In genomic region chr9:126613656-126614055, GRCh38 we compare ENCODE assay signal across 1 cellular context.
TF ChIP-seq lines count a peak whose summit lies in the region.

Gene LMX1B (plus strand): TSS chr9:126613928. CDS start chr9:126614450, 522 bp downstream.

TF ChIP-seq in HEK293, 187 proteins besides CTCF, POLR2A, EP300 and RAD21 (continued from another document and continues in another):
- TF ChIP-seq, protein P1, sequence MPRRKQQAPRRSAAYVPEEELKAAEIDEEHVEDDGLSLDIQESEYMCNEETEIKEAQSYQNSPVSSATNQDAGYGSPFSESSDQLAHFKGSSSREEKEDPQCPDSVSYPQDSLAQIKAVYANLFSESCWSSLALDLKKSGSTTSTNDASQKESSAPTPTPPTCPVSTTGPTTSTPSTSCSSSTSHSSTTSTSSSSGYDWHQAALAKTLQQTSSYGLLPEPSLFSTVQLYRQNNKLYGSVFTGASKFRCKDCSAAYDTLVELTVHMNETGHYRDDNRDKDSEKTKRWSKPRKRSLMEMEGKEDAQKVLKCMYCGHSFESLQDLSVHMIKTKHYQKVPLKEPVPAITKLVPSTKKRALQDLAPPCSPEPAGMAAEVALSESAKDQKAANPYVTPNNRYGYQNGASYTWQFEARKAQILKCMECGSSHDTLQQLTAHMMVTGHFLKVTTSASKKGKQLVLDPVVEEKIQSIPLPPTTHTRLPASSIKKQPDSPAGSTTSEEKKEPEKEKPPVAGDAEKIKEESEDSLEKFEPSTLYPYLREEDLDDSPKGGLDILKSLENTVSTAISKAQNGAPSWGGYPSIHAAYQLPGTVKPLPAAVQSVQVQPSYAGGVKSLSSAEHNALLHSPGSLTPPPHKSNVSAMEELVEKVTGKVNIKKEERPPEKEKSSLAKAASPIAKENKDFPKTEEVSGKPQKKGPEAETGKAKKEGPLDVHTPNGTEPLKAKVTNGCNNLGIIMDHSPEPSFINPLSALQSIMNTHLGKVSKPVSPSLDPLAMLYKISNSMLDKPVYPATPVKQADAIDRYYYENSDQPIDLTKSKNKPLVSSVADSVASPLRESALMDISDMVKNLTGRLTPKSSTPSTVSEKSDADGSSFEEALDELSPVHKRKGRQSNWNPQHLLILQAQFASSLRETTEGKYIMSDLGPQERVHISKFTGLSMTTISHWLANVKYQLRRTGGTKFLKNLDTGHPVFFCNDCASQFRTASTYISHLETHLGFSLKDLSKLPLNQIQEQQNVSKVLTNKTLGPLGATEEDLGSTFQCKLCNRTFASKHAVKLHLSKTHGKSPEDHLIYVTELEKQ (tag by site-specific recombination; IDR thresholded peaks at IDR 0.05; ENCODE audit: borderline replicate concordance): peak; percentile 74
- TF ChIP-seq ZNF24 (tag by site-specific recombination; IDR thresholded peaks at IDR 0.05): no peak
- TF ChIP-seq, protein P2, sequence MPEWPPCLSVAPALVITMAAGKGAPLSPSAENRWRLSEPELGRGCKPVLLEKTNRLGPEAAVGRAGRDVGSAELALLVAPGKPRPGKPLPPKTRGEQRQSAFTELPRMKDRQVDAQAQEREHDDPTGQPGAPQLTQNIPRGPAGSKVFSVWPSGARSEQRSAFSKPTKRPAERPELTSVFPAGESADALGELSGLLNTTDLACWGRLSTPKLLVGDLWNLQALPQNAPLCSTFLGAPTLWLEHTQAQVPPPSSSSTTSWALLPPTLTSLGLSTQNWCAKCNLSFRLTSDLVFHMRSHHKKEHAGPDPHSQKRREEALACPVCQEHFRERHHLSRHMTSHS (tag by site-specific recombination; IDR thresholded peaks at IDR 0.05): no peak
- no peak for TF ChIP-seq ZNF629 (tag by site-specific recombination; IDR thresholded peaks at IDR 0.05)
- TF ChIP-seq, protein P3, sequence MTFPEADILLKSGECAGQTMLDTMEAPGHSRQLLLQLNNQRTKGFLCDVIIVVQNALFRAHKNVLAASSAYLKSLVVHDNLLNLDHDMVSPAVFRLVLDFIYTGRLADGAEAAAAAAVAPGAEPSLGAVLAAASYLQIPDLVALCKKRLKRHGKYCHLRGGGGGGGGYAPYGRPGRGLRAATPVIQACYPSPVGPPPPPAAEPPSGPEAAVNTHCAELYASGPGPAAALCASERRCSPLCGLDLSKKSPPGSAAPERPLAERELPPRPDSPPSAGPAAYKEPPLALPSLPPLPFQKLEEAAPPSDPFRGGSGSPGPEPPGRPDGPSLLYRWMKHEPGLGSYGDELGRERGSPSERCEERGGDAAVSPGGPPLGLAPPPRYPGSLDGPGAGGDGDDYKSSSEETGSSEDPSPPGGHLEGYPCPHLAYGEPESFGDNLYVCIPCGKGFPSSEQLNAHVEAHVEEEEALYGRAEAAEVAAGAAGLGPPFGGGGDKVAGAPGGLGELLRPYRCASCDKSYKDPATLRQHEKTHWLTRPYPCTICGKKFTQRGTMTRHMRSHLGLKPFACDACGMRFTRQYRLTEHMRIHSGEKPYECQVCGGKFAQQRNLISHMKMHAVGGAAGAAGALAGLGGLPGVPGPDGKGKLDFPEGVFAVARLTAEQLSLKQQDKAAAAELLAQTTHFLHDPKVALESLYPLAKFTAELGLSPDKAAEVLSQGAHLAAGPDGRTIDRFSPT (tag by site-specific recombination; IDR thresholded peaks at IDR 0.05): no peak
- TF ChIP-seq WT1 (tag by site-specific recombination; IDR thresholded peaks at IDR 0.05): peak; percentile 53; the same call in 1 of the 2 replicates
- TF ChIP-seq ZIC2 (tag by site-specific recombination; IDR thresholded peaks at IDR 0.05): peak; percentile 44
- TF ChIP-seq ZBTB49 (tag by site-specific recombination; IDR thresholded peaks at IDR 0.05; ENCODE audit: low read depth): no peak
- no peak for TF ChIP-seq ZNF501 (tag by site-specific recombination; IDR thresholded peaks at IDR 0.05)
- TF ChIP-seq ZNF37A (tag by site-specific recombination; IDR thresholded peaks at IDR 0.05): no peak
- TF ChIP-seq ZBTB11 (tag by site-specific recombination; conservative IDR thresholded peaks at IDR 0.05; ENCODE audit: low read depth): no peak
- no peak for TF ChIP-seq ZNF48 (tag by site-specific recombination; IDR thresholded peaks at IDR 0.05)
- TF ChIP-seq GLI4 (tag by site-specific recombination; IDR thresholded peaks at IDR 0.05): no peak
- TF ChIP-seq TCF7L2 (IDR thresholded peaks at IDR 0.05; ENCODE audit: borderline replicate concordance, low read depth, low read length): no peak
- TF ChIP-seq PRDM6 (tag by site-specific recombination; IDR thresholded peaks at IDR 0.05): no peak
- TF ChIP-seq ZNF266 (tag by site-specific recombination; IDR thresholded peaks at IDR 0.05; ENCODE audit: low read depth): no peak
- no peak for TF ChIP-seq ZNF324 (tag by site-specific recombination; IDR thresholded peaks at IDR 0.05)
- TF ChIP-seq SP3 (tag by site-specific recombination; IDR thresholded peaks at IDR 0.05): no peak
- TF ChIP-seq, protein P4, sequence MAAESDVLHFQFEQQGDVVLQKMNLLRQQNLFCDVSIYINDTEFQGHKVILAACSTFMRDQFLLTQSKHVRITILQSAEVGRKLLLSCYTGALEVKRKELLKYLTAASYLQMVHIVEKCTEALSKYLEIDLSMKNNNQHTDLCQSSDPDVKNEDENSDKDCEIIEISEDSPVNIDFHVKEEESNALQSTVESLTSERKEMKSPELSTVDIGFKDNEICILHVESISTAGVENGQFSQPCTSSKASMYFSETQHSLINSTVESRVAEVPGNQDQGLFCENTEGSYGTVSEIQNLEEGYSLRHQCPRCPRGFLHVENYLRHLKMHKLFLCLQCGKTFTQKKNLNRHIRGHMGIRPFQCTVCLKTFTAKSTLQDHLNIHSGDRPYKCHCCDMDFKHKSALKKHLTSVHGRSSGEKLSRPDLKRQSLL (tag by site-specific recombination; IDR thresholded peaks at IDR 0.05): peak; percentile 26; the same call in 1 of the 2 replicates
- peak; percentile 61; the same call in 1 of the 2 replicates for TF ChIP-seq KLF9 (tag by site-specific recombination; IDR thresholded peaks at IDR 0.05; ENCODE audit: low read depth)
- peak; percentile 83; the same call in 1 of the 2 replicates for TF ChIP-seq KLF17 (tag by site-specific recombination; IDR thresholded peaks at IDR 0.05)
- TF ChIP-seq ZNF654 (tag by site-specific recombination; IDR thresholded peaks at IDR 0.05; ENCODE audit: low read depth): no peak
- TF ChIP-seq ZNF704 (tag by site-specific recombination; IDR thresholded peaks at IDR 0.05): no peak
- TF ChIP-seq, protein P5, sequence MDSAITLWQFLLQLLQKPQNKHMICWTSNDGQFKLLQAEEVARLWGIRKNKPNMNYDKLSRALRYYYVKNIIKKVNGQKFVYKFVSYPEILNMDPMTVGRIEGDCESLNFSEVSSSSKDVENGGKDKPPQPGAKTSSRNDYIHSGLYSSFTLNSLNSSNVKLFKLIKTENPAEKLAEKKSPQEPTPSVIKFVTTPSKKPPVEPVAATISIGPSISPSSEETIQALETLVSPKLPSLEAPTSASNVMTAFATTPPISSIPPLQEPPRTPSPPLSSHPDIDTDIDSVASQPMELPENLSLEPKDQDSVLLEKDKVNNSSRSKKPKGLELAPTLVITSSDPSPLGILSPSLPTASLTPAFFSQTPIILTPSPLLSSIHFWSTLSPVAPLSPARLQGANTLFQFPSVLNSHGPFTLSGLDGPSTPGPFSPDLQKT (IDR thresholded peaks at IDR 0.05; ENCODE audit: borderline replicate concordance, low read depth, low read length): no peak
- TF ChIP-seq ZNF560 (tag by site-specific recombination; IDR thresholded peaks at IDR 0.05; ENCODE audit: borderline replicate concordance): no peak
- TF ChIP-seq ZNF223 (tag by site-specific recombination; IDR thresholded peaks at IDR 0.05): no peak
- no peak for TF ChIP-seq ZNF335 (tag by site-specific recombination; conservative IDR thresholded peaks at IDR 0.05)
- no peak for TF ChIP-seq KLF10 (tag by site-specific recombination; IDR thresholded peaks at IDR 0.05)
- peak; percentile 37 for TF ChIP-seq SP2 (tag by site-specific recombination; IDR thresholded peaks at IDR 0.05)
- TF ChIP-seq, protein P6, sequence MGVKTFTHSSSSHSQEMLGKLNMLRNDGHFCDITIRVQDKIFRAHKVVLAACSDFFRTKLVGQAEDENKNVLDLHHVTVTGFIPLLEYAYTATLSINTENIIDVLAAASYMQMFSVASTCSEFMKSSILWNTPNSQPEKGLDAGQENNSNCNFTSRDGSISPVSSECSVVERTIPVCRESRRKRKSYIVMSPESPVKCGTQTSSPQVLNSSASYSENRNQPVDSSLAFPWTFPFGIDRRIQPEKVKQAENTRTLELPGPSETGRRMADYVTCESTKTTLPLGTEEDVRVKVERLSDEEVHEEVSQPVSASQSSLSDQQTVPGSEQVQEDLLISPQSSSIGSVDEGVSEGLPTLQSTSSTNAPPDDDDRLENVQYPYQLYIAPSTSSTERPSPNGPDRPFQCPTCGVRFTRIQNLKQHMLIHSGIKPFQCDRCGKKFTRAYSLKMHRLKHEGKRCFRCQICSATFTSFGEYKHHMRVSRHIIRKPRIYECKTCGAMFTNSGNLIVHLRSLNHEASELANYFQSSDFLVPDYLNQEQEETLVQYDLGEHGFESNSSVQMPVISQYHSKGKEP (tag by site-specific recombination; IDR thresholded peaks at IDR 0.05): peak; percentile 41; the same call in 1 of the 2 replicates
- no peak for TF ChIP-seq ZNF274 (IDR thresholded peaks at IDR 0.05; ENCODE audit: low read length)
- TF ChIP-seq ZNF274 (tag by site-specific recombination; IDR thresholded peaks at IDR 0.05; ENCODE audit: borderline replicate concordance): no peak
- no peak for TF ChIP-seq ZNF837 (tag by site-specific recombination; IDR thresholded peaks at IDR 0.05)
- TF ChIP-seq ZNF548 (tag by site-specific recombination; IDR thresholded peaks at IDR 0.05): no peak
- TF ChIP-seq, protein P7, sequence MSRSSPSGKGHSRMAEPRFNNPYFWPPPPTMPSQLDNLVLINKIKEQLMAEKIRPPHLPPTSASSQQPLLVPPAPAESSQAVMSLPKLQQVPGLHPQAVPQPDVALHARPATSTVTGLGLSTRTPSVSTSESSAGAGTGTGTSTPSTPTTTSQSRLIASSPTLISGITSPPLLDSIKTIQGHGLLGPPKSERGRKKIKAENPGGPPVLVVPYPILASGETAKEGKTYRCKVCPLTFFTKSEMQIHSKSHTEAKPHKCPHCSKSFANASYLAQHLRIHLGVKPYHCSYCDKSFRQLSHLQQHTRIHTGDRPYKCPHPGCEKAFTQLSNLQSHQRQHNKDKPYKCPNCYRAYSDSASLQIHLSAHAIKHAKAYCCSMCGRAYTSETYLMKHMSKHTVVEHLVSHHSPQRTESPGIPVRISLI (tag by site-specific recombination; IDR thresholded peaks at IDR 0.05): no peak
